1 cellular context compared by ENCODE assay signal in genomic region chr9:134621558-134622110, GRCh38.
TF ChIP-seq lines count a peak whose summit lies in the region.

No MANE protein-coding gene starts in this region.

TF ChIP-seq in GM23338, 12 proteins besides CTCF, POLR2A, EP300 and RAD21 (continued from another document):
- TF ChIP-seq, protein P1, sequence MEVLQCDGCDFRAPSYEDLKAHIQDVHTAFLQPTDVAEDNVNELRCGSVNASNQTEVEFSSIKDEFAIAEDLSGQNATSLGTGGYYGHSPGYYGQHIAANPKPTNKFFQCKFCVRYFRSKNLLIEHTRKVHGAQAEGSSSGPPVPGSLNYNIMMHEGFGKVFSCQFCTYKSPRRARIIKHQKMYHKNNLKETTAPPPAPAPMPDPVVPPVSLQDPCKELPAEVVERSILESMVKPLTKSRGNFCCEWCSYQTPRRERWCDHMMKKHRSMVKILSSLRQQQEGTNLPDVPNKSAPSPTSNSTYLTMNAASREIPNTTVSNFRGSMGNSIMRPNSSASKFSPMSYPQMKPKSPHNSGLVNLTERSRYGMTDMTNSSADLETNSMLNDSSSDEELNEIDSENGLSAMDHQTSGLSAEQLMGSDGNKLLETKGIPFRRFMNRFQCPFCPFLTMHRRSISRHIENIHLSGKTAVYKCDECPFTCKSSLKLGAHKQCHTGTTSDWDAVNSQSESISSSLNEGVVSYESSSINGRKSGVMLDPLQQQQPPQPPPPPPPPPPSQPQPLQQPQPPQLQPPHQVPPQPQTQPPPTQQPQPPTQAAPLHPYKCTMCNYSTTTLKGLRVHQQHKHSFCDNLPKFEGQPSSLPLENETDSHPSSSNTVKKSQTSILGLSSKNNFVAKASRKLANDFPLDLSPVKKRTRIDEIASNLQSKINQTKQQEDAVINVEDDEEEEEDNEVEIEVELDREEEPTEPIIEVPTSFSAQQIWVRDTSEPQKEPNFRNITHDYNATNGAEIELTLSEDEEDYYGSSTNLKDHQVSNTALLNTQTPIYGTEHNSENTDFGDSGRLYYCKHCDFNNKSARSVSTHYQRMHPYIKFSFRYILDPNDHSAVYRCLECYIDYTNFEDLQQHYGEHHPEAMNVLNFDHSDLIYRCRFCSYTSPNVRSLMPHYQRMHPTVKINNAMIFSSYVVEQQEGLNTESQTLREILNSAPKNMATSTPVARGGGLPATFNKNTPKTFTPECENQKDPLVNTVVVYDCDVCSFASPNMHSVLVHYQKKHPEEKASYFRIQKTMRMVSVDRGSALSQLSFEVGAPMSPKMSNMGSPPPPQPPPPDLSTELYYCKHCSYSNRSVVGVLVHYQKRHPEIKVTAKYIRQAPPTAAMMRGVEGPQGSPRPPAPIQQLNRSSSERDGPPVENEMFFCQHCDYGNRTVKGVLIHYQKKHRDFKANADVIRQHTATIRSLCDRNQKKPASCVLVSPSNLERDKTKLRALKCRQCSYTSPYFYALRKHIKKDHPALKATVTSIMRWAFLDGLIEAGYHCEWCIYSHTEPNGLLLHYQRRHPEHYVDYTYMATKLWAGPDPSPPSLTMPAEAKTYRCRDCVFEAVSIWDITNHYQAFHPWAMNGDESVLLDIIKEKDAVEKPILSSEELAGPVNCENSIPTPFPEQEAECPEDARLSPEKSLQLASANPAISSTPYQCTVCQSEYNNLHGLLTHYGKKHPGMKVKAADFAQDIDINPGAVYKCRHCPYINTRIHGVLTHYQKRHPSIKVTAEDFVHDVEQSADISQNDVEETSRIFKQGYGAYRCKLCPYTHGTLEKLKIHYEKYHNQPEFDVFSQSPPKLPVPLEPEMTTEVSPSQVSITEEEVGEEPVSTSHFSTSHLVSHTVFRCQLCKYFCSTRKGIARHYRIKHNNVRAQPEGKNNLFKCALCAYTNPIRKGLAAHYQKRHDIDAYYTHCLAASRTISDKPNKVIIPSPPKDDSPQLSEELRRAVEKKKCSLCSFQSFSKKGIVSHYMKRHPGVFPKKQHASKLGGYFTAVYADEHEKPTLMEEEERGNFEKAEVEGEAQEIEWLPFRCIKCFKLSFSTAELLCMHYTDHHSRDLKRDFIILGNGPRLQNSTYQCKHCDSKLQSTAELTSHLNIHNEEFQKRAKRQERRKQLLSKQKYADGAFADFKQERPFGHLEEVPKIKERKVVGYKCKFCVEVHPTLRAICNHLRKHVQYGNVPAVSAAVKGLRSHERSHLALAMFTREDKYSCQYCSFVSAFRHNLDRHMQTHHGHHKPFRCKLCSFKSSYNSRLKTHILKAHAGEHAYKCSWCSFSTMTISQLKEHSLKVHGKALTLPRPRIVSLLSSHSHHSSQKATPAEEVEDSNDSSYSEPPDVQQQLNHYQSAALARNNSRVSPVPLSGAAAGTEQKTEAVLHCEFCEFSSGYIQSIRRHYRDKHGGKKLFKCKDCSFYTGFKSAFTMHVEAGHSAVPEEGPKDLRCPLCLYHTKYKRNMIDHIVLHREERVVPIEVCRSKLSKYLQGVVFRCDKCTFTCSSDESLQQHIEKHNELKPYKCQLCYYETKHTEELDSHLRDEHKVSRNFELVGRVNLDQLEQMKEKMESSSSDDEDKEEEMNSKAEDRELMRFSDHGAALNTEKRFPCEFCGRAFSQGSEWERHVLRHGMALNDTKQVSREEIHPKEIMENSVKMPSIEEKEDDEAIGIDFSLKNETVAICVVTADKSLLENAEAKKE (CRISPR knock-in tag; IDR thresholded peaks at IDR 0.05), result no peak
- TF ChIP-seq CREB1 (CRISPR knock-in tag; IDR thresholded peaks at IDR 0.05; ENCODE audit: low read depth) (no peak), STAT1 (IDR thresholded peaks at IDR 0.05; ENCODE audit: unreplicated experiment) (no peak), ZNF114 (CRISPR knock-in tag; IDR thresholded peaks at IDR 0.05) (no peak), REST (IDR thresholded peaks at IDR 0.05; ENCODE audit: unreplicated experiment) (no peak), POLR2AphosphoS5 (IDR thresholded peaks at IDR 0.05; ENCODE audit: low read depth) (no peak), NANOG (IDR thresholded peaks at IDR 0.05; ENCODE audit: borderline replicate concordance) (no peak), JUNB (IDR thresholded peaks at IDR 0.05; ENCODE audit: unreplicated experiment) (no peak), EZH2phosphoT487 (IDR thresholded peaks at IDR 0.05; ENCODE audit: unreplicated experiment) (no peak)
